In genomic region chr12:130716918-130717306, GRCh38 we compare ENCODE assay signal across 17 cellular contexts. TPM values are rescaled to one million over a fixed set of nuclear protein-coding genes. Genes with fewer than 3 reads are reported as not detected.
A peak's percentile ranks its signal among the peaks of the same experiment; 100 is the strongest.
DNase-seq lines count a peak whose midpoint lies in the region; ATAC-seq, FAIRE-seq and TF ChIP-seq lines count a peak whose summit lies in the region.
"Had no signal": no experiment of that assay in that cellular context is flagged by ENCODE, and none has a peak within 500 bp of the region (broad histone marks: within the 10 kb centered on the region; RNA-seq: fewer than 3 reads in every experiment).

No MANE protein-coding gene starts in this region.

- intact Hi-C loops in HepG2 (cut with micrococcal nuclease; ENCODE audit: unreplicated experiment): no loop called here

- no peak overlapping the region for H3K18ac ChIP-seq in H1 (ENCODE audit: extremely low read depth, low read length)

- H2AK5ac ChIP-seq in H1 (ENCODE audit: low read depth, low read length): no peak overlapping the region

- in situ Hi-C loops in HepG2 (cut with HindIII; ENCODE audit: extremely low pct_ligation_motif_present, low pct_unique_long_range_greater_than_20kb): no loop called here

- no peak overlapping the region for H4K91ac ChIP-seq in H1 (replicated peaks; ENCODE audit: insufficient read length, low read length)

- H3K56ac ChIP-seq in H1 (replicated peaks; ENCODE audit: insufficient read length, low read depth, low read length): no peak overlapping the region

- no TSS peak for BruUV-seq in HepG2 (replicated peaks; lab: Mats Ljungman, UMichigan)

- H4K8ac ChIP-seq in H1 (ENCODE audit: extremely low read depth, insufficient read depth, low read length): no peak overlapping the region

- H3K14ac ChIP-seq in H1 (ENCODE audit: insufficient read length): no peak overlapping the region

- no peak overlapping the region for H3K9ac ChIP-seq in H1 (replicated peaks in 1 of 4; ENCODE audit: extremely low read depth in 1 of 4, low read depth in 3 of 4, low read length in 3 of 4)
- H3K9ac ChIP-seq in muscle layer of colon (ENCODE audit: low read length): no peak overlapping the region
- H3K9ac ChIP-seq in HepG2 (ENCODE audit: insufficient read depth, low read depth, low read length): no peak overlapping the region

- FAIRE-seq in A549 (lab: Jason Lieb, UNC) (no peak), H1 (lab: Jason Lieb, UNC) (no peak), HepG2 (lab: Jason Lieb, UNC) (no peak)
- FAIRE-seq: bronchial epithelial cell had no signal

- H2AFZ ChIP-seq in H1 (ENCODE audit: low read length) (no peak overlapping the region), HepG2 (ENCODE audit: low read length) (no peak overlapping the region)

- no peaks in the 10 kb centered on the region for H3K36me3 ChIP-seq in H1 (ENCODE audit: control insufficient read depth in 2 of 4, insufficient read depth in 4 of 4, low read length in 3 of 4)
- H3K36me3 ChIP-seq in muscle layer of colon (ENCODE audit: insufficient read depth, low read length): no peaks in the 10 kb centered on the region
- no peaks in the 10 kb centered on the region for H3K36me3 ChIP-seq in HepG2 (replicated peaks in 1 of 2; ENCODE audit: control insufficient read depth in 1 of 2, insufficient read depth in 2 of 2, low read length in 2 of 2)

- TF ChIP-seq CTCF in A549 (IDR thresholded peaks at IDR 0.05) (no peak), H1 (IDR thresholded peaks at IDR 0.05; ENCODE audit: control extremely low read depth in 1 of 3, insufficient read depth in 1 of 3, low read depth in 1 of 3, low read length in 3 of 3) (no peak), HepG2 (CRISPR knock-in tag; IDR thresholded peaks at IDR 0.05) (no peak)

- no peaks in the 10 kb centered on the region for H3K79me1 ChIP-seq in H1 (ENCODE audit: low read depth, low read length)

- no peak overlapping the region for H3K27ac ChIP-seq in A549
- H3K27ac ChIP-seq in H1 (ENCODE audit: low read depth, low read length): no peak overlapping the region
- H3K27ac ChIP-seq in muscle layer of colon (ENCODE audit: low read depth, low read length): no peak overlapping the region
- H3K27ac ChIP-seq in HepG2 (ENCODE audit: extremely low read length, insufficient read depth, low read length): no peak overlapping the region
- H3K27ac ChIP-seq: skin epidermis had no signal

- peaks cover 18% of the 10 kb centered on the region; the same call in 1 of the 3 replicates for H3K4me1 ChIP-seq in A549
- peaks cover 4 to 18% (median 11%) of the 10 kb centered on the region in 4 experiments for H3K4me1 ChIP-seq in H1 (replicated peaks in 1 of 4; ENCODE audit: control insufficient read depth in 3 of 4, insufficient read depth in 4 of 4, low read length in 3 of 4)
- peaks cover 3% of the 10 kb centered on the region for H3K4me1 ChIP-seq in muscle layer of colon (ENCODE audit: insufficient read depth, low read length)
- H3K4me1 ChIP-seq in HepG2 (ENCODE audit: insufficient read depth, low read length): no peaks in the 10 kb centered on the region

- H2BK15ac ChIP-seq in H1 (ENCODE audit: low read length): no peak overlapping the region

- WGBS in A549 (ENCODE audit: missing lambda C conversion rate): 20% methylated on average over 6 of the region's 9 CpGs
- WGBS in H1 (ENCODE audit: extremely low coverage in 1 of 2, insufficient coverage in 1 of 2, insufficient read length in 1 of 2, insufficient replicate concordance in 2 of 2, low coverage in 1 of 2, low lambda C conversion rate in 2 of 2, missing lambda C conversion rate in 1 of 2), 2 experiments: 10% methylated on average over 5 of the region's 9 CpGs; no CpG with 5 or more reads in 1 of the 2 experiments
- 18% methylated on average over 8 of the region's 9 CpGs for WGBS in HepG2 (ENCODE audit: low lambda C conversion rate)

- H2BK20ac ChIP-seq in H1 (ENCODE audit: low read length): no peak overlapping the region

- H2BK120ac ChIP-seq in H1 (replicated peaks; ENCODE audit: low read depth, low read length): no peak overlapping the region

- ATAC-seq in A549 (no peak), HG02938 (IDR thresholded peaks at IDR 0.05; ENCODE audit: unreplicated experiment) (peak; percentile 26), HG02759 (IDR thresholded peaks at IDR 0.05; ENCODE audit: unreplicated experiment) (no peak), HepG2 (no peak)
- ATAC-seq: stimulated activated effector memory CD8-positive, alpha-beta T cell treated with anti-CD3 and anti-CD28 coated beads, Interleukin-12 subunit alpha, Interleukin-12 subunit beta, amount 100 ng/mL, for 72 hours had no signal

- TF ChIP-seq EP300 in A549 (IDR thresholded peaks at IDR 0.05) (no peak), H1 (IDR thresholded peaks at IDR 0.05; ENCODE audit: borderline replicate concordance in 1 of 2, low read depth in 2 of 2, low read length in 2 of 2) (no peak), HepG2 (IDR thresholded peaks at IDR 0.05; ENCODE audit: low read depth in 2 of 2, low read length in 2 of 2) (no peak), HepG2 (CRISPR knock-in tag; IDR thresholded peaks at IDR 0.05; ENCODE audit: borderline replicate concordance) (no peak)

- TF ChIP-seq POLR2A in A549 (IDR thresholded peaks at IDR 0.05; ENCODE audit: low read length) (no peak), H1 (IDR thresholded peaks at IDR 0.05; ENCODE audit: control extremely low read depth in 1 of 2, low read depth in 2 of 2, low read length in 2 of 2) (no peak), HepG2 (IDR thresholded peaks at IDR 0.05; ENCODE audit: insufficient read depth in 1 of 2, low read depth in 2 of 2, low read length in 2 of 2) (no peak)

- H3K27me3 ChIP-seq in H1 (replicated peaks in 1 of 4; ENCODE audit: control insufficient read depth in 3 of 4, extremely low read depth in 1 of 4, insufficient read depth in 3 of 4, low read length in 3 of 4): peaks cover 37 to 66% (median 57%) of the 10 kb centered on the region in 4 experiments
- peaks cover 4 to 26% of the 10 kb centered on the region in 2 donors for H3K27me3 ChIP-seq in muscle layer of colon (ENCODE audit: control insufficient read depth in 1 of 2, insufficient read depth in 2 of 2, low read length in 2 of 2)
- H3K27me3 ChIP-seq in HepG2 (ENCODE audit: control insufficient read depth in 1 of 2, insufficient read depth in 2 of 2, low read length in 2 of 2): peaks cover 7 to 66% of the 10 kb centered on the region in 2 experiments; a peak in 4 of 5 replicates

- no peak overlapping the region for H3K23ac ChIP-seq in H1 (ENCODE audit: insufficient read length)

- H3K4me3 ChIP-seq in A549 (no peak overlapping the region; the same call in 2 of the 3 replicates), H1 (ENCODE audit: extremely low read depth in 1 of 4, insufficient read depth in 2 of 4, low read depth in 3 of 4, low read length in 4 of 4) (peak overlapping the region; percentile 67 to 71 (median 67)), muscle layer of colon (ENCODE audit: low read depth in 1 of 2, low read length in 2 of 2) (peak overlapping the region; percentile 9 to 47), HepG2 (replicated peaks in 1 of 3; ENCODE audit: insufficient read depth in 1 of 3, low read depth in 2 of 3, low read length in 3 of 3) (no peak overlapping the region)

- POLR2A ChIA-PET in A549 (lab: Yijun Ruan, JAX) (no interaction called here), H1 (lab: Charles Lee; ENCODE audit: partially characterized antibody) (interaction anchor here (1.6 kb wide), 1 partner anchor 11 kb away, joined by 5 read pairs; no protein-coding TSS in a partner anchor), HepG2 (lab: Yijun Ruan, JAX) (no interaction called here)

- H3K4me2 ChIP-seq in A549 (peak overlapping the region; percentile 80; the same call in 2 of the 3 replicates), H1 (ENCODE audit: insufficient read depth in 1 of 2, low read depth in 2 of 2, low read length in 2 of 2) (peak overlapping the region; percentile 94 to 96), HepG2 (ENCODE audit: low read depth, low read length) (no peak overlapping the region)

- no peak for DNase-seq in A549 (ENCODE audit: low read depth in 1 of 2, low spot score in 1 of 2)
- no peak for DNase-seq in H1 (ENCODE audit: low read depth in 1 of 2, low spot score in 2 of 2)
- DNase-seq in SKM-1 treated with dmso at 0.1 percent for 144 hours (lab: John Stamatoyannopoulos, UW; ENCODE audit: unreplicated experiment): no peak
- no peak for DNase-seq in HepG2 (ENCODE audit: low spot score)
- no peak for DNase-seq in DMS79 (lab: John Stamatoyannopoulos, UW)
- DNase-seq: activated CD4-positive, alpha-beta T cell treated with anti-CD3 and anti-CD28 coated beads for 48 hours; effector memory CD4-positive, alpha-beta T cell; NCI-H1048; T-helper 9 cell had no signal

- H2BK5ac ChIP-seq in H1 (ENCODE audit: low read depth, low read length): no peak overlapping the region

- CTCF ChIA-PET in A549 (lab: Yijun Ruan, JAX) (interaction anchor here (2.9 kb wide), 1 partner anchor 31 kb away, joined by 8 read pairs; no protein-coding TSS in a partner anchor), H1 (lab: Charles Lee; ENCODE audit: partially characterized antibody) (interaction anchor here (0.7 to 3.0 kb wide), 6 partner anchors 8 to 55 kb away, joined by 3 to 22 read pairs (median 4); no protein-coding TSS in a partner anchor), HepG2 (lab: Yijun Ruan, JAX; ENCODE audit: low intra/inter-chr PET ratio, low total read pairs) (no interaction called here)

- no peak overlapping the region for H3K4ac ChIP-seq in H1 (replicated peaks; ENCODE audit: insufficient read length, low read depth, low read length)

- TF ChIP-seq RAD21 in A549 (conservative IDR thresholded peaks at IDR 0.05 in 1 of 2, IDR thresholded peaks at IDR 0.05 in 1 of 2): no peak
- no peak for TF ChIP-seq RAD21 in H1 (IDR thresholded peaks at IDR 0.05 in 1 of 2, conservative IDR thresholded peaks at IDR 0.05 in 1 of 2; ENCODE audit: low read depth in 2 of 2, low read length in 2 of 2)
- TF ChIP-seq RAD21 in HepG2 (CRISPR knock-in tag; IDR thresholded peaks at IDR 0.05): no peak

- H4K20me1 ChIP-seq in H1 (replicated peaks in 1 of 2; ENCODE audit: control insufficient read depth in 1 of 2, insufficient read depth in 2 of 2, low read length in 2 of 2) (peaks cover under 1 to 4% of the 10 kb centered on the region in 2 experiments), HepG2 (ENCODE audit: insufficient read depth, low read length) (no peaks in the 10 kb centered on the region)

- no peak overlapping the region for H2BK12ac ChIP-seq in H1 (ENCODE audit: low read depth, low read length)

- H3K79me2 ChIP-seq in H1 (ENCODE audit: control insufficient read depth in 1 of 2, insufficient read depth in 2 of 2, low read length in 2 of 2): no peaks in the 10 kb centered on the region
- no peaks in the 10 kb centered on the region for H3K79me2 ChIP-seq in HepG2 (ENCODE audit: insufficient read depth, low read length)

- peaks cover 21% of the 10 kb centered on the region for H3K23me2 ChIP-seq in H1 (ENCODE audit: low read depth, low read length)

- H3K9me3 ChIP-seq in A549: peaks cover 8% of the 10 kb centered on the region; the same call in 1 of the 3 replicates
- H3K9me3 ChIP-seq in H1 (ENCODE audit: insufficient read depth in 2 of 2, low read depth in 1 of 2, low read length in 1 of 2): peaks cover 7 to 8% of the 10 kb centered on the region in 2 experiments
- no peaks in the 10 kb centered on the region for H3K9me3 ChIP-seq in muscle layer of colon (ENCODE audit: low read length)
- H3K9me3 ChIP-seq in HepG2 (ENCODE audit: low read length): 0 out of 2 replicates have a peak, but pooled peaks cover 2% of the 10 kb centered on the region

- no peak overlapping the region for H4K5ac ChIP-seq in H1 (ENCODE audit: insufficient read length, low read depth, low read length)

RNA-seq across cellular contexts. Expression of gene RIMBP2, which starts 0.8 kb away (rescaled TPM):
- polyA plus RNA-seq in A549 (2011; rRNA removed) (0.07 TPM in 1 of 2 replicates, not detected in the other), A549 (2017; fragmentation: RNase III; extraction: RNeasy Plus Mini Kit Qiagen cat#74134 plus additional on column Dnase treatment) (not detected in 3 replicates), H1 (2011; rRNA removed) (0.18 and 0.52 TPM in 2 replicates), HepG2 (2011; rRNA removed) (0.03 TPM in 1 of 2 replicates, not detected in the other)
- 0.04 TPM in 1 of 2 replicates, not detected in the other for polyA plus RNA-seq in A549 (2012; cell fraction: cytosol; rRNA removed)
- not detected in 2 replicates for polyA plus RNA-seq in A549 (2012; cell fraction: nucleus; rRNA removed)
- not detected in 2 replicates for polyA minus RNA-seq in A549 (2011; rRNA and poly(A)+ RNA removed)
- total RNA-seq in H1 (2021; fragmentation: NEBNext Ultra II Directional; extraction: Animal tissue kit (Norgen Biotek cat#: 25700)): 0.31 and 0.65 TPM in 2 replicates
- polyA plus RNA-seq in H1 (2011; cell fraction: cytosol; rRNA removed): 0.43 TPM
- 0.73 TPM for polyA plus RNA-seq in H1 (2011; cell fraction: nucleus; rRNA removed)
- 0.08 to 0.66 TPM (median 0.31 TPM) in 4 replicates for polyA plus RNA-seq in H1 (2012, experiment 1 of 2)
- not detected for polyA plus RNA-seq in H1 (2012, experiment 2 of 2)
- 0.59 TPM for polyA plus RNA-seq in H1 (2013, experiment 1 of 2)
- polyA plus RNA-seq in H1 (2013, experiment 2 of 2): 0.48 TPM
- polyA minus RNA-seq in H1 (2011; rRNA and poly(A)+ RNA removed): 0.17 and 0.60 TPM in 2 replicates
- polyA minus RNA-seq in H1 (2011; cell fraction: cytosol; rRNA and poly(A)+ RNA removed): not detected
- 0.90 TPM for polyA minus RNA-seq in H1 (2011; cell fraction: nucleus; rRNA and poly(A)+ RNA removed)
- not detected in 2 replicates for total RNA-seq in HepG2 (2016; rRNA removed; fragmentation: Illumina TruSeq; extraction: Trizol)
- not detected in 2 replicates for total RNA-seq in HepG2 (2016; cell fraction: cytosol; rRNA removed; fragmentation: Illumina TruSeq; extraction: Trizol; ENCODE audit: low read depth)
- not detected in 2 replicates for total RNA-seq in HepG2 (2016; cell fraction: insoluble cytoplasmic fraction; rRNA removed; fragmentation: Illumina TruSeq; extraction: Trizol)
- total RNA-seq in HepG2 (2016; cell fraction: membrane; rRNA removed; fragmentation: Illumina TruSeq; extraction: Trizol): not detected in 2 replicates
- total RNA-seq in HepG2 (2016; cell fraction: nucleus; rRNA removed; fragmentation: Illumina TruSeq; extraction: Trizol): not detected in 2 replicates
- polyA plus RNA-seq in HepG2 (2011; cell fraction: cytosol; rRNA removed): 0.03 TPM in 1 of 2 replicates, not detected in the other
- 0.06 and 0.09 TPM in 2 replicates for polyA plus RNA-seq in HepG2 (2011; cell fraction: nucleus; rRNA removed)
- not detected in 2 replicates for polyA plus RNA-seq in HepG2 (2012)
- polyA plus RNA-seq in HepG2 (2016; cell fraction: cytosol; fragmentation: Illumina TruSeq; extraction: Trizol; ENCODE audit: low read depth): not detected in 2 replicates
- not detected in 2 replicates for polyA plus RNA-seq in HepG2 (2016; cell fraction: insoluble cytoplasmic fraction; fragmentation: Illumina TruSeq; extraction: Trizol; ENCODE audit: low read depth)
- polyA plus RNA-seq in HepG2 (2016; cell fraction: membrane; fragmentation: Illumina TruSeq; extraction: Trizol; ENCODE audit: low read depth): not detected in 2 replicates
- polyA plus RNA-seq in HepG2 (2016; cell fraction: nucleus; fragmentation: Illumina TruSeq; extraction: Trizol; ENCODE audit: insufficient read depth, low read depth): not detected in 2 replicates
- polyA minus RNA-seq in HepG2 (2011; rRNA and poly(A)+ RNA removed; ENCODE audit: low replicate concordance): 0.08 TPM in 1 of 2 replicates, not detected in the other
- not detected in 2 replicates for polyA minus RNA-seq in HepG2 (2011; cell fraction: cytosol; rRNA and poly(A)+ RNA removed)
- polyA minus RNA-seq in HepG2 (2011; cell fraction: nucleus; rRNA and poly(A)+ RNA removed): not detected in 2 replicates
- total RNA-seq: bronchial epithelial cell, IMR-90 had no signal
- polyA plus RNA-seq: AG04450, IMR-90 had no signal

Comparison
In these comparisons a context has a peak if more than half of its experiments do, and no peak if none do; other contexts are left out.
1. H3K4me3 ChIP-seq: peak in H1 (4 of 4) and muscle layer of colon (2 of 2); none in A549 (single experiment) and HepG2 (0 of 3).